ENCODE assay signal across 27 cellular contexts in the genomic region with DNA sequence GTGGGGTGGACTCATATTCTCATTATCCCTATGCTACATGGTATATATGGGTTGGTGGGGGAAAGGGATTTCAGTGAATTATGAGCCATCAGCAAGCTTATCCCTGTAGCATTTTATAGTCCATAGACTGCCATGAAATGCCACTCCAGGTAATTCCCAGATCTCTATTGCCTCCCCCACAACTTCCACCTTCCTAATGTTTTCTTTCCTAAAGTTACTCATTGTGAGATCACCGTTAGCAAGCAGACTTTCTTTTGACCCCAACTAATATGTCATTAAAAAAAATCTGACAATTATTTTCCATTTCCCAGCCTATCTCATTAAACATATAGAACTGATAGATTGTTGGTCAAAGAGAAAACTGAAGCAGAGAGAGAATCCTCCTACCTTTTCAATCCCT. TPM values are rescaled to one million over a fixed set of nuclear protein-coding genes. Genes with fewer than 3 reads are reported as not detected.
A peak's percentile ranks its signal among the peaks of the same experiment; 100 is the strongest.
DNase-seq lines count a peak whose midpoint lies in the region; ATAC-seq, FAIRE-seq and TF ChIP-seq lines count a peak whose summit lies in the region.
"Had no signal": no experiment of that assay in that cellular context is flagged by ENCODE, and none has a peak within 500 bp of the region (broad histone marks: within the 10 kb centered on the region; RNA-seq: fewer than 3 reads in every experiment).

No MANE protein-coding gene starts in this region.

- H3K4me1 Mint-ChIP-seq in astrocyte (ENCODE audit: low read depth, unreplicated experiment) (peaks cover 10% of the 10 kb centered on the region), H9 (peaks cover 6% of the 10 kb centered on the region in 2 experiments)
- H3K4me1 Mint-ChIP-seq: IgD-negative memory B cell had no signal

- no peak overlapping the region for H3K56ac ChIP-seq in H9 (ENCODE audit: insufficient read length, low read depth, low read length)

- peak; percentile 21 for DNase-seq in Caki2 (ENCODE audit: low read depth)
- DNase-seq in HT1080 (ENCODE audit: low read depth) = peak; percentile 20
- no peak for DNase-seq in astrocyte (ENCODE audit: low read depth)
- peak; percentile 19 for DNase-seq in epithelial cell of esophagus (ENCODE audit: low read depth)
- no peak for DNase-seq in kidney glomerular epithelial cell (lab: John Stamatoyannopoulos, UW)
- DNase-seq in H9 = no peak
- DNase-seq: AML-193; CD4-positive, alpha-beta T cell; COR-L47; GF-D8; MV-4-11; NCI-H1105; NCI-H2029 treated with DMSO at 0.1 percent for 48 hours; NCI-H2227 treated with DMSO at 0.1 percent for 48 hours; NCI-H526 treated with DMSO at 0.1 percent for 48 hours; SIG-M5; SK-N-SH; SW 1271 had no signal

- H3K27me3 ChIP-seq in astrocyte (ENCODE audit: insufficient read depth, low read length) = no peaks in the 10 kb centered on the region
- no peaks in the 10 kb centered on the region for H3K27me3 ChIP-seq in H9 (ENCODE audit: insufficient read depth, low read length)
- H3K27me3 ChIP-seq: BLaER1 treated with 17β-estradiol and CSF1 and Interleukin-3, amounts not matched to agents 10 nM and 100 nM had no signal

- H3K23ac ChIP-seq in H9 (ENCODE audit: insufficient read length, low read depth, low read length) = no peak overlapping the region

- in situ Hi-C loops in Caki2 (cut with HindIII; ENCODE audit: low pct_unique_long_range_greater_than_20kb, low sequenced_read_pairs) = no loop called here

- H2BK12ac ChIP-seq in H9 (ENCODE audit: insufficient read length, low read depth, low read length) = no peak overlapping the region

- H3K36me3 ChIP-seq in astrocyte (ENCODE audit: insufficient read depth, low read length) = no peaks in the 10 kb centered on the region
- H3K36me3 ChIP-seq: BLaER1 treated with 17β-estradiol and CSF1 and Interleukin-3, amounts not matched to agents 10 nM and 100 nM had no signal

- H3K4me1 ChIP-seq in astrocyte (ENCODE audit: insufficient read depth, low read length) (peaks cover 7% of the 10 kb centered on the region), H9 (ENCODE audit: insufficient read depth, low read length) (no peaks in the 10 kb centered on the region)
- H3K4me1 ChIP-seq: BLaER1 treated with 17β-estradiol and CSF1 and Interleukin-3, amounts not matched to agents 10 nM and 100 nM had no signal

- H3K27me3 Mint-ChIP-seq in astrocyte (ENCODE audit: low read depth, unreplicated experiment) = peaks cover 22% of the 10 kb centered on the region
- H3K27me3 Mint-ChIP-seq in H9 (ENCODE audit: low read depth) = peaks cover 4% of the 10 kb centered on the region; the same call in 1 of the 2 replicates
- H3K27me3 Mint-ChIP-seq: CD4-positive, alpha-beta T cell; IgD-negative memory B cell had no signal

- no peak overlapping the region for H2BK120ac ChIP-seq in H9 (ENCODE audit: low read depth, low read length, poor library complexity, severe bottlenecking)

- H3K27ac ChIP-seq in astrocyte (ENCODE audit: low read depth, low read length) = peak overlapping the region; percentile 36
- no peak overlapping the region for H3K27ac ChIP-seq in H9 (ENCODE audit: insufficient read length, low read depth, low read length)
- H3K27ac ChIP-seq: BLaER1 treated with 17β-estradiol and CSF1 and Interleukin-3, amounts not matched to agents 10 nM and 100 nM had no signal

- no peak overlapping the region for H2BK5ac ChIP-seq in H9 (ENCODE audit: insufficient read length, low read length)

- no peak overlapping the region for H2BK15ac ChIP-seq in H9 (ENCODE audit: low read depth, low read length)

- no peak overlapping the region for H3K4me3 Mint-ChIP-seq in astrocyte (ENCODE audit: unreplicated experiment)
- H3K4me3 Mint-ChIP-seq in H9 = no peak overlapping the region
- H3K4me3 Mint-ChIP-seq: CD4-positive, alpha-beta T cell; IgD-negative memory B cell; T-helper 1 cell treated with Interleukin-12 subunit alpha and Interleukin-12 subunit beta and Interleukin-4 antibody, amounts not matched to agents 30 μg/mL and 1 μg/mL, for 36 hours had no signal

- H4K20me1 ChIP-seq in astrocyte (ENCODE audit: insufficient read depth, low read length) = no peaks in the 10 kb centered on the region
- peaks cover 2% of the 10 kb centered on the region for H4K20me1 ChIP-seq in H9 (ENCODE audit: control insufficient read depth, insufficient read depth, insufficient read length)
- H4K20me1 ChIP-seq: BLaER1 treated with 17β-estradiol and CSF1 and Interleukin-3, amounts not matched to agents 10 nM and 100 nM had no signal

- TF ChIP-seq CTCF in astrocyte (IDR thresholded peaks at IDR 0.05; ENCODE audit: insufficient read depth, low read depth, low read length) = no peak
- TF ChIP-seq CTCF in epithelial cell of esophagus (IDR thresholded peaks at IDR 0.05; ENCODE audit: insufficient read depth, low read depth, low read length, missing control alignments) = no peak
- no peak for TF ChIP-seq CTCF in H9 (conservative IDR thresholded peaks at IDR 0.05)

- H2AK5ac ChIP-seq in H9 (ENCODE audit: insufficient read length, low read length) = no peak overlapping the region

- no peak overlapping the region for H4K8ac ChIP-seq in H9 (replicated peaks; ENCODE audit: insufficient read length, low read depth, low read length)

- no peak overlapping the region for H3K4ac ChIP-seq in H9 (ENCODE audit: low read depth, low read length)

- no peak overlapping the region for H4K91ac ChIP-seq in H9 (ENCODE audit: insufficient read length, low read depth, low read length)

- H2AFZ ChIP-seq in astrocyte (ENCODE audit: low read depth, low read length) (no peak overlapping the region), H9 (ENCODE audit: low read length) (no peak overlapping the region)

- H2BK20ac ChIP-seq in H9 (ENCODE audit: low read depth, low read length, poor library complexity, severe bottlenecking) = no peak overlapping the region

- H3K14ac ChIP-seq in H9 (ENCODE audit: insufficient read depth, low read length) = no peak overlapping the region

- H3K18ac ChIP-seq in H9 (ENCODE audit: insufficient read length, low read depth, low read length) = no peak overlapping the region

- H3K4me2 ChIP-seq in astrocyte (ENCODE audit: low read length) = peak overlapping the region; percentile 61
- H3K4me2 ChIP-seq in H9 (ENCODE audit: insufficient read depth, insufficient read length, low read length) = no peak overlapping the region
- H3K4me2 ChIP-seq: BLaER1 treated with 17β-estradiol and CSF1 and Interleukin-3, amounts not matched to agents 10 nM and 100 nM; SK-N-SH had no signal

- no peak overlapping the region for H3T11ph ChIP-seq in H9 (ENCODE audit: low read length)

- no peak overlapping the region for H3K27ac Mint-ChIP-seq in astrocyte (ENCODE audit: unreplicated experiment)
- H3K27ac Mint-ChIP-seq in H9 = no peak overlapping the region
- H3K27ac Mint-ChIP-seq: CD4-positive, alpha-beta T cell; T-helper 1 cell treated with Interleukin-12 subunit alpha and Interleukin-12 subunit beta and Interleukin-4 antibody, amounts not matched to agents 30 μg/mL and 1 μg/mL, for 36 hours had no signal

- no peaks in the 10 kb centered on the region for H3K79me1 ChIP-seq in H9 (ENCODE audit: insufficient read depth, low read depth, low read length, poor library complexity, severe bottlenecking)

- no CpG with 5 or more reads among the region's 1 CpG for WGBS in H9 (ENCODE audit: extremely low coverage, insufficient read length, low lambda C conversion rate)

- H3K4me3 ChIP-seq in astrocyte (ENCODE audit: insufficient read depth, low read depth, low read length) (no peak overlapping the region), epithelial cell of esophagus (ENCODE audit: low read length) (no peak overlapping the region)
- H3K4me3 ChIP-seq: BLaER1 treated with 17β-estradiol and CSF1 and Interleukin-3, amounts not matched to agents 10 nM and 100 nM had no signal

- no peaks in the 10 kb centered on the region for H3K23me2 ChIP-seq in H9 (ENCODE audit: insufficient read length, low read depth, low read length, poor library complexity, severe bottlenecking)

- no peaks in the 10 kb centered on the region for H3K79me2 ChIP-seq in astrocyte (ENCODE audit: insufficient read depth, low read length)
- no peaks in the 10 kb centered on the region for H3K79me2 ChIP-seq in H9 (ENCODE audit: insufficient read depth, low read length)

- FAIRE-seq in astrocyte (lab: Jason Lieb, UNC) = no peak
- FAIRE-seq: GM12891, H1 had no signal

- no peaks in the 10 kb centered on the region for H3K36me3 Mint-ChIP-seq in astrocyte (ENCODE audit: low read depth, unreplicated experiment)
- no peaks in the 10 kb centered on the region for H3K36me3 Mint-ChIP-seq in H9 (ENCODE audit: insufficient read depth in 1 of 3, low read depth in 3 of 3)
- H3K36me3 Mint-ChIP-seq: IgD-negative memory B cell had no signal

- H3K9me3 Mint-ChIP-seq in astrocyte (ENCODE audit: unreplicated experiment) = no peaks in the 10 kb centered on the region
- no peaks in the 10 kb centered on the region for H3K9me3 Mint-ChIP-seq in H9
- H3K9me3 Mint-ChIP-seq: T-helper 1 cell treated with Interleukin-12 subunit alpha and Interleukin-12 subunit beta and Interleukin-4 antibody, amounts not matched to agents 30 μg/mL and 1 μg/mL, for 36 hours had no signal

- no peaks in the 10 kb centered on the region for H3K9me3 ChIP-seq in astrocyte (ENCODE audit: insufficient read depth, low read depth, low read length)
- no peaks in the 10 kb centered on the region for H3K9me3 ChIP-seq in H9 (ENCODE audit: control insufficient read depth, low read depth, low read length)
- H3K9me3 ChIP-seq: BLaER1 treated with 17β-estradiol and CSF1 and Interleukin-3, amounts not matched to agents 10 nM and 100 nM; SK-N-SH had no signal

- H3K9ac ChIP-seq in astrocyte (ENCODE audit: low read length) = no peak overlapping the region
- no peak overlapping the region for H3K9ac ChIP-seq in H9 (ENCODE audit: extremely low read depth, insufficient read length, low read length)
- H3K9ac ChIP-seq: BLaER1 treated with 17β-estradiol and CSF1 and Interleukin-3, amounts not matched to agents 10 nM and 100 nM; SK-N-SH had no signal

- ATAC-seq in GM19035 (IDR thresholded peaks at IDR 0.05; ENCODE audit: unreplicated experiment) (no peak), HG02981 (IDR thresholded peaks at IDR 0.05; ENCODE audit: unreplicated experiment) (no peak)
- ATAC-seq: Panc1 had no signal

- no peak overlapping the region for H4K5ac ChIP-seq in H9 (ENCODE audit: insufficient read length, low read depth, low read length)

RNA-seq across cellular contexts. Expression of gene TBX18, which starts 40.7 kb away (rescaled TPM):
- total RNA-seq in Caki2 (2014; rRNA removed; shearing (Covaris generic); ENCODE audit: low replicate concordance) = not detected in 2 replicates
- 5.1 and 5.9 TPM in 2 replicates for total RNA-seq in HT1080 (2014; rRNA removed; shearing (Covaris generic))
- polyA plus RNA-seq in HT1080 (2015; cell fraction: cytosol; rRNA removed) = 4.5 and 4.7 TPM in 2 replicates
- 10.8 and 15.8 TPM in 2 replicates for polyA plus RNA-seq in HT1080 (2015; cell fraction: nucleus; rRNA removed)
- 12.2 and 12.5 TPM in 2 replicates for total RNA-seq in astrocyte
- total RNA-seq in H9 (2021) = 0.02 TPM in 1 of 2 replicates, not detected in the other
- total RNA-seq: A172; CD4-positive, alpha-beta T cell; H1 had no signal
- polyA plus RNA-seq: IgD-negative memory B cell had no signal

Comparison
In these comparisons a context has a peak if more than half of its experiments do, and no peak if none do; other contexts are left out.
1. DNase-seq: peak in Caki2 (single experiment), HT1080 (single experiment) and epithelial cell of esophagus (single experiment); none in astrocyte (single experiment), kidney glomerular epithelial cell (single experiment) and H9 (single experiment).